In the genomic region with DNA sequence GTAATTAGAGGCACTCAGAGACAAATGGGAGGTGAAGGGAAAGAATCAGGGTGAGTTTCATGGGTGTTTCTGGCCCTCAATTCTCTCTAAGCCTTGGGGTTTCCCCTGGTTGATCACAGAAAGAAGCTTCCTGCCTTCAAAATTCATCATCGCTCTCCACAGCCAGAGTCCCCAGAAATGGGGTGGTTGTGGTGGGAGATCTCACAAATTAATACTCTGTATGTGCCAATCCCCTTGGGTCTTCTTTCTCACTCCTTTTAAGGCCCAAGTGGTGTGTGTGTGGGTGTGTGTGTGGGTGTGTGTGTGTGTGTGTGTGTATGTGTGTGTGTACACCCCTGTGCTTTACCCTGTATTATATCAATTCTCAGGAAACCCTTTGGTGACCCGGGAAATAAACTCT, we compare ENCODE assay signal across 12 cellular contexts. TPM values are rescaled to one million over a fixed set of nuclear protein-coding genes. Genes with fewer than 3 reads are reported as not detected.
DNase-seq lines count a peak whose midpoint lies in the region; ATAC-seq, FAIRE-seq and TF ChIP-seq lines count a peak whose summit lies in the region.
"Had no signal": no experiment of that assay in that cellular context is flagged by ENCODE, and none has a peak within 500 bp of the region (broad histone marks: within the 10 kb centered on the region; RNA-seq: fewer than 3 reads in every experiment).

No MANE protein-coding gene starts in this region.

- FAIRE-seq in GM19239 (lab: Jason Lieb, UNC) = peak; percentile 88
- FAIRE-seq: endothelial cell of umbilical vein had no signal

- H3K79me1 ChIP-seq in mesendoderm (ENCODE audit: low read length) = no peaks in the 10 kb centered on the region

- peaks cover 0 to 11% of the 10 kb centered on the region in 2 donors for H3K9me3 Mint-ChIP-seq in effector memory CD8-positive, alpha-beta T cell

- peaks cover 16% of the 10 kb centered on the region for H3K36me3 Mint-ChIP-seq in effector memory CD8-positive, alpha-beta T cell (ENCODE audit: insufficient read depth)

- H2BK5ac ChIP-seq in mesendoderm (ENCODE audit: low read length) = no peak overlapping the region

- H4K5ac ChIP-seq in mesendoderm (ENCODE audit: low read length) = no peak overlapping the region

- H2BK15ac ChIP-seq in mesendoderm (replicated peaks; ENCODE audit: low read depth) = no peak overlapping the region

- no peak overlapping the region for H3K18ac ChIP-seq in mesendoderm (ENCODE audit: low read length)

- H3K4me3 ChIP-seq in WERI-Rb-1 (ENCODE audit: low read depth, low read length) (no peak overlapping the region), mesendoderm (ENCODE audit: low read length) (no peak overlapping the region), ascending aorta (no peak overlapping the region)

- intact Hi-C loops in ascending aorta (cut with DNase I) = no loop called here

- peaks cover 50 to 72% of the 10 kb centered on the region in 2 donors for H3K4me1 Mint-ChIP-seq in effector memory CD8-positive, alpha-beta T cell (ENCODE audit: low read depth in 2 of 2)

- H3K27ac ChIP-seq in WERI-Rb-1 (no peak overlapping the region), mesendoderm (ENCODE audit: low read depth, low read length) (no peak overlapping the region), ascending aorta (no peak overlapping the region)

- no peak overlapping the region for H2BK120ac ChIP-seq in mesendoderm (ENCODE audit: low read depth, low read length)

- TF ChIP-seq CTCF in WERI-Rb-1 (IDR thresholded peaks at IDR 0.05; ENCODE audit: low read depth, low read length) (no peak), ascending aorta (IDR thresholded peaks at IDR 0.05) (no peak)

- H3K9me3 ChIP-seq in WERI-Rb-1 (ENCODE audit: severe bottlenecking) (peaks cover 5% of the 10 kb centered on the region), ascending aorta (peaks cover 0 to 16% of the 10 kb centered on the region in 2 donors)

- ATAC-seq in effector memory CD8-positive, alpha-beta T cell (replicated peaks) = peak; percentile 45
- ATAC-seq in HG03565 (IDR thresholded peaks at IDR 0.05; ENCODE audit: unreplicated experiment) = no peak

- H3K9ac ChIP-seq in mesendoderm (ENCODE audit: low read length) = no peak overlapping the region

- H3K4me1 ChIP-seq in mesendoderm (ENCODE audit: control insufficient read depth, low read depth, low read length) (no peaks in the 10 kb centered on the region), ascending aorta (no peaks in the 10 kb centered on the region)

- no peaks in the 10 kb centered on the region for H3K27me3 Mint-ChIP-seq in effector memory CD8-positive, alpha-beta T cell

- H2AK5ac ChIP-seq in mesendoderm (ENCODE audit: low read length) = no peak overlapping the region

- no peaks in the 10 kb centered on the region for H3K79me2 ChIP-seq in mesendoderm (ENCODE audit: control insufficient read depth, insufficient read depth, low read length)

- no peak overlapping the region for H3K23ac ChIP-seq in mesendoderm (ENCODE audit: low read length)

- H4K8ac ChIP-seq in mesendoderm (ENCODE audit: low read depth, low read length) = no peak overlapping the region

- no peak for DNase-seq in GM19239 (ENCODE audit: insufficient read length, low spot score)
- peak; percentile 20 to 47 for DNase-seq in activated CD8-positive, alpha-beta memory T cell treated with anti-CD3 and anti-CD28 coated beads for 4 hours (ENCODE audit: low read depth in 2 of 2)
- peak; percentile 20 to 28 (median 25) for DNase-seq in effector memory CD8-positive, alpha-beta T cell
- peak; percentile 10 for DNase-seq in stimulated activated CD8-positive, alpha-beta memory T cell treated with anti-CD3 and anti-CD28 coated beads, Interleukin-7, amount 100 ng/mL, for 24 hours (ENCODE audit: low read depth)
- DNase-seq in WERI-Rb-1 = no peak
- no peak for DNase-seq in mesendoderm
- DNase-seq in ascending aorta (ENCODE audit: low spot score in 2 of 2) = no peak
- DNase-seq: DMS79, occipital lobe, SHP77 treated with DMSO at 0.1 percent for 48 hours had no signal

- H3K27me3 ChIP-seq in WERI-Rb-1 (ENCODE audit: insufficient read depth, low read depth, severe bottlenecking) (peaks cover 28% of the 10 kb centered on the region), mesendoderm (ENCODE audit: insufficient read depth, low read length, poor library complexity) (no peaks in the 10 kb centered on the region), ascending aorta (no peaks in the 10 kb centered on the region)

- no peak overlapping the region for H3K4ac ChIP-seq in mesendoderm (ENCODE audit: low read depth, low read length)

- no peak overlapping the region for H3K4me2 ChIP-seq in mesendoderm (ENCODE audit: low read length)

- no CpG with 5 or more reads among the region's 2 CpGs for WGBS in mesendoderm (ENCODE audit: extremely low coverage, insufficient coverage, low lambda C conversion rate)

- peak overlapping the region; percentile 92 to 93 for H3K27ac Mint-ChIP-seq in effector memory CD8-positive, alpha-beta T cell

- no peak overlapping the region for H3K4me3 Mint-ChIP-seq in effector memory CD8-positive, alpha-beta T cell

- H3K36me3 ChIP-seq in WERI-Rb-1 (no peaks in the 10 kb centered on the region), mesendoderm (ENCODE audit: control insufficient read depth, insufficient read depth, low read length) (no peaks in the 10 kb centered on the region), ascending aorta (no peaks in the 10 kb centered on the region)

- no peak overlapping the region for H3K56ac ChIP-seq in mesendoderm (ENCODE audit: low read length)

RNA-seq across cellular contexts. Expression of gene FCGBP, which starts 2.7 kb away (rescaled TPM):
- polyA plus RNA-seq in mesendoderm (2013, experiment 1 of 2) = 0.25 TPM
- polyA plus RNA-seq in mesendoderm (2013, experiment 2 of 2) = 0.29 TPM
- 21.2 TPM for total RNA-seq in ascending aorta
- total RNA-seq: endothelial cell of umbilical vein had no signal

RNA-seq across cellular contexts. Expression of gene PSMC4, which starts 33.9 kb away (rescaled TPM):
- polyA plus RNA-seq in mesendoderm (2013, experiment 1 of 2) = 114 TPM
- 113 TPM for polyA plus RNA-seq in mesendoderm (2013, experiment 2 of 2)
- 122 TPM for total RNA-seq in ascending aorta

RNA-seq across cellular contexts. Expression of gene ZNF546, which starts 59.8 kb away (rescaled TPM):
- 0.15 TPM for polyA plus RNA-seq in mesendoderm (2013, experiment 1 of 2)
- 0.27 TPM for polyA plus RNA-seq in mesendoderm (2013, experiment 2 of 2)
- 3.0 TPM for total RNA-seq in ascending aorta

Comparison
In these comparisons a context has a peak if more than half of its experiments do, and no peak if none do; other contexts are left out.
1. DNase-seq: peak in activated CD8-positive, alpha-beta memory T cell treated with anti-CD3 and anti-CD28 coated beads for 4 hours (2 of 2), effector memory CD8-positive, alpha-beta T cell (3 of 3) and stimulated activated CD8-positive, alpha-beta memory T cell treated with anti-CD3 and anti-CD28 coated beads, Interleukin-7, amount 100 ng/mL, for 24 hours (single experiment); none in GM19239 (single experiment), WERI-Rb-1 (single experiment), mesendoderm (single experiment) and ascending aorta (0 of 2).